ENCODE assay signal across 9 cellular contexts in the genomic region with DNA sequence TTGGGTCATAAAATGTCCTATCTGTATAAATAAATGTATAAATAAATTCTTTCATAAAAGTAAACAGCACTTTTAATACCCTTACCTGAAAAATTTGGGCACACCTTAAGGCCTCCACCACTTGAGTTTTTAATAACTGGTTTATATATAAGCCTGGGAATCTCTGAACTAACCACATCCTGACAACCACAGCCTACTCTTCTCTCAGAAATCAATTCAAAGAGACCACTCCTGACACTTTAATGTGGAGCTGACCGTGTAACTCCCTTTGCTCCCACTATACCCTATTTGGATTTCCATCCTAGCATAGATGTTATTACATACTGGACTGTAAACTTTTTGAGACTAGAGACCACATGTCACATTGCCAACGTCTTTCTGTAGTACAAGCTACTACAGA. TPM values are rescaled to one million over a fixed set of nuclear protein-coding genes. Genes with fewer than 3 reads are reported as not detected.
DNase-seq lines count a peak whose midpoint lies in the region; ATAC-seq, FAIRE-seq and TF ChIP-seq lines count a peak whose summit lies in the region.
"Had no signal": no experiment of that assay in that cellular context is flagged by ENCODE, and none has a peak within 500 bp of the region (broad histone marks: within the 10 kb centered on the region; RNA-seq: fewer than 3 reads in every experiment).

No MANE protein-coding gene starts in this region.

- DNase-seq in GM23338 (ENCODE audit: low spot score) (no peak), T-helper 17 cell (no peak), fibroblast of the aortic adventitia (ENCODE audit: low read depth) (no peak), gastrocnemius medialis (no peak), HTR-8/SVneo (ENCODE audit: insufficient read length, low spot score) (no peak), H7 (no peak), COLO829 (ENCODE audit: low spot score) (no peak), foreskin melanocyte (no peak)

- H3K4me1 ChIP-seq in GM23338 (ENCODE audit: insufficient read depth) (peaks cover 17% of the 10 kb centered on the region; the same call in 1 of the 2 replicates), gastrocnemius medialis (peaks cover 62 to 72% of the 10 kb centered on the region in 2 donors)

- H3F3A ChIP-seq in GM23338 (replicated peaks; ENCODE audit: low read depth), result no peaks in the 10 kb centered on the region

- H3K27ac ChIP-seq in GM23338 (ENCODE audit: low read depth) (no peak overlapping the region), gastrocnemius medialis (peak overlapping the region; percentile 97 to 100 (median 98))

- FAIRE-seq in HTR-8/SVneo (lab: Jason Lieb, UNC), result no peak

- H3K27me3 Mint-ChIP-seq in GM23338 (ENCODE audit: insufficient read depth, low read depth, poor library complexity), result peaks cover 16% of the 10 kb centered on the region
- H3K27me3 Mint-ChIP-seq in T-helper 17 cell, result no peaks in the 10 kb centered on the region

- no peaks in the 10 kb centered on the region for H3K9me3 Mint-ChIP-seq in GM23338

- no peaks in the 10 kb centered on the region for H3K36me3 ChIP-seq in GM23338 (ENCODE audit: insufficient read depth)
- H3K36me3 ChIP-seq in gastrocnemius medialis, result no peaks in the 10 kb centered on the region
- H3K36me3 ChIP-seq in H7 (replicated peaks; ENCODE audit: control insufficient read depth, insufficient read depth, low read length), result no peaks in the 10 kb centered on the region

- H4K20me1 ChIP-seq in GM23338 (replicated peaks; ENCODE audit: insufficient read depth), result 0 out of 2 replicates have a peak, but pooled peaks cover 5% of the 10 kb centered on the region

- ATAC-seq in GM23338 (no peak), T-helper 17 cell (no peak), gastrocnemius medialis (no peak)
- ATAC-seq: left lobe of liver had no signal

- in situ Hi-C loops in gastrocnemius medialis (cut with MboI; ENCODE audit: low sequenced_read_pairs in 4 of 4), result loop anchor here in 3 of 4 donors (25.0 kb wide), 3 partner anchors 164 to 639 kb away; a partner anchor contains a TSS

- H3K4me3 ChIP-seq in GM23338 (no peak overlapping the region), fibroblast of the aortic adventitia (ENCODE audit: low read depth, low read length) (peak overlapping the region; percentile 22), gastrocnemius medialis (peak overlapping the region in 2 of 4 donors; percentile 0 to 1), H7 (ENCODE audit: insufficient read depth, low read depth, low read length) (no peak overlapping the region)

- H2AFZ ChIP-seq in GM23338, result no peak overlapping the region

- peaks cover 3% of the 10 kb centered on the region; the same call in 2 of the 3 replicates for H3K36me3 Mint-ChIP-seq in GM23338 (ENCODE audit: low read depth)
- peaks cover 4% of the 10 kb centered on the region for H3K36me3 Mint-ChIP-seq in T-helper 17 cell (ENCODE audit: low read depth)

- intact Hi-C loops in gastrocnemius medialis (cut with DNase I; ENCODE audit: low total_unique reads), result loop anchor here (2.0 to 5.0 kb wide), 3 partner anchors 173 to 576 kb away; a partner anchor contains a TSS

- H3K27me3 ChIP-seq in GM23338 (ENCODE audit: insufficient read depth) (no peaks in the 10 kb centered on the region), gastrocnemius medialis (no peaks in the 10 kb centered on the region), H7 (ENCODE audit: control insufficient read depth, insufficient read depth, low read length) (no peaks in the 10 kb centered on the region)

- H3K4me1 Mint-ChIP-seq in GM23338 (peaks cover 36% of the 10 kb centered on the region), T-helper 17 cell (peaks cover 39% of the 10 kb centered on the region)

- no peaks in the 10 kb centered on the region for H3K9me2 ChIP-seq in GM23338 (ENCODE audit: insufficient read depth)

- 0 out of 2 replicates have a peak overlapping the region, but pooled peaks have one; percentile 19 for H3K4me2 ChIP-seq in GM23338

- no peak for TF ChIP-seq POLR2A in gastrocnemius medialis (IDR thresholded peaks at IDR 0.05)

- no peak overlapping the region for H3K4me3 Mint-ChIP-seq in GM23338
- peak overlapping the region; percentile 50 for H3K4me3 Mint-ChIP-seq in T-helper 17 cell

- no peak overlapping the region for H3K27ac Mint-ChIP-seq in GM23338
- H3K27ac Mint-ChIP-seq in T-helper 17 cell, result peak overlapping the region; percentile 96

- TF ChIP-seq CTCF in GM23338 (conservative IDR thresholded peaks at IDR 0.05; ENCODE audit: low read depth in 2 of 2) (no peak), fibroblast of the aortic adventitia (IDR thresholded peaks at IDR 0.05; ENCODE audit: insufficient read depth, low read length) (no peak), gastrocnemius medialis (IDR thresholded peaks at IDR 0.05 in 4 of 5, conservative IDR thresholded peaks at IDR 0.05 in 1 of 5) (no peak)

- peaks cover 75% of the 10 kb centered on the region for H3K79me2 ChIP-seq in GM23338 (replicated peaks; ENCODE audit: insufficient read depth)

- no peaks in the 10 kb centered on the region for H3K9me3 ChIP-seq in T-helper 17 cell (ENCODE audit: control insufficient read depth, low read length, poor library complexity, severe bottlenecking)
- H3K9me3 ChIP-seq in gastrocnemius medialis, result no peaks in the 10 kb centered on the region

TF ChIP-seq in GM23338, 12 proteins besides CTCF, POLR2A, EP300 and RAD21:
- TF ChIP-seq JUNB (IDR thresholded peaks at IDR 0.05; ENCODE audit: unreplicated experiment) (no peak), EZH2phosphoT487 (IDR thresholded peaks at IDR 0.05; ENCODE audit: unreplicated experiment) (no peak), POLR2AphosphoS5 (IDR thresholded peaks at IDR 0.05; ENCODE audit: low read depth) (no peak), STAT1 (IDR thresholded peaks at IDR 0.05; ENCODE audit: unreplicated experiment) (no peak)

RNA-seq across cellular contexts. Expression of a gene that starts 3.5 kb away (rescaled TPM):
- total RNA-seq in GM23338 (2014; rRNA removed; shearing (Covaris generic)), result 74.7 and 81.9 TPM in 2 replicates
- 55.7 and 58.7 TPM in 2 replicates for polyA plus RNA-seq in GM23338 (2016; fragmentation: Nextera tagmentation; extraction: Ambion mirVana)
- 10 to 100 TPM; 48.7 to 49.9 TPM for total RNA-seq in T-helper 17 cell
- total RNA-seq in fibroblast of the aortic adventitia (ENCODE audit: low replicate concordance), result 107 and 129 TPM in 2 replicates
- 100 to 1,000 TPM in 1 of 4 donors, 10 to 100 TPM in 3; 81.7 to 106 (median 89.8) TPM for total RNA-seq in gastrocnemius medialis
- total RNA-seq in H7 (2014; rRNA removed; shearing (Covaris generic)), result 80.8 and 91.6 TPM in 2 replicates

RNA-seq across cellular contexts. Expression of a gene that starts 29.9 kb away (rescaled TPM):
- total RNA-seq in GM23338 (2014; rRNA removed; shearing (Covaris generic)), result 34.4 and 47.7 TPM in 2 replicates
- polyA plus RNA-seq in GM23338 (2016; fragmentation: Nextera tagmentation; extraction: Ambion mirVana), result 77.4 and 88.0 TPM in 2 replicates
- total RNA-seq in T-helper 17 cell (10 to 100 TPM; 14.1 to 20.5 TPM), fibroblast of the aortic adventitia (ENCODE audit: low replicate concordance) (30.4 and 35.3 TPM in 2 replicates), gastrocnemius medialis (10 to 100 TPM; 16.5 to 33.3 (median 21.1) TPM)
- 39.5 and 61.0 TPM in 2 replicates for total RNA-seq in H7 (2014; rRNA removed; shearing (Covaris generic))

RNA-seq across cellular contexts. Expression of a gene that starts 51.2 kb away (rescaled TPM):
- 1.4 and 1.8 TPM in 2 replicates for total RNA-seq in GM23338 (2014; rRNA removed; shearing (Covaris generic))
- polyA plus RNA-seq in GM23338 (2016; fragmentation: Nextera tagmentation; extraction: Ambion mirVana), result 0.99 and 1.3 TPM in 2 replicates
- total RNA-seq in T-helper 17 cell, result 1 to 10 TPM in 1 of 2 donors, under 1 TPM in 1; 0.89 to 1.9 TPM
- 19.7 and 54.9 TPM in 2 replicates for total RNA-seq in fibroblast of the aortic adventitia (ENCODE audit: low replicate concordance)
- total RNA-seq in gastrocnemius medialis, result 1 to 10 TPM in 2 of 4 donors, under 1 TPM in 2; 0.26 to 2.1 (median 0.95) TPM
- 0.80 and 1.00 TPM in 2 replicates for total RNA-seq in H7 (2014; rRNA removed; shearing (Covaris generic))
